24 cellular contexts compared by ENCODE assay signal in the genomic region with DNA sequence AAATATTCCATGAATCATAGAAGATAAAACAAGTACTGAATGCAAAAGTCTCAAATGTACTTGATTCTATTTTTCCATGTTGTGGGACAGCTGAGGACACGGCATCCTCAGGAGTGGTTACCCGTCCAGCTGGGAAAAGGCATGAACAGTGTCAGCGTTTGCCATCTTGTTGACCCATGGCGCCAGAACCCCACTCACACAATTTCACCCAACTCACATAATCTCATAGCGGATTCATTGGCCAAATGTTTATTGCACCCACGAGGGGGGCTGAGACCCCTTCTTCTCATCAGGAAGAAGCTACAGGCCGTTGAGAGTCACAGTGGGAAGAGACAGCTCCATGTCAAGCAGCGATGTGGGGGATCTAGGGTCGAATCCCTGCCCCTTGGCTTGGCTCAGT.
"Had no signal": no experiment of that assay in that cellular context is flagged by ENCODE, and none has a peak within 500 bp of the region (broad histone marks: within the 10 kb centered on the region; RNA-seq: fewer than 3 reads in every experiment).

No MANE protein-coding gene starts in this region.

- H3K27me3 ChIP-seq: MG63 had no signal

- H3K36me3 ChIP-seq: MG63 had no signal

- DNase-seq: IMR-90, Karpas-422, KG1, MG63, NCI-H1092, NCI-H1105 treated with DMSO at 0.1 percent for 48 hours, NCI-H1417 treated with DMSO at 0.1 percent for 48 hours, NCI-H146, NCI-H1694 treated with DMSO at 0.1 percent for 48 hours, NCI-H1930, NCI-H2081 treated with DMSO at 0.1 percent for 48 hours, NCI-H2171, NCI-H226, NCI-H446, NCI-H510A, NCI-H524 treated with DMSO at 0.1 percent for 48 hours, NCI-H69, NCI-H774, PC-3, SHP77, SK-N-SH had no signal

- ATAC-seq: HepG2, Panc1, PC-3 had no signal

- H3K9me2 ChIP-seq: SK-N-SH had no signal

- H3K27ac ChIP-seq: RWPE1 had no signal

- H3K4me3 ChIP-seq: MG63 had no signal

- H3K9me3 ChIP-seq: MG63, SK-N-SH had no signal

- H3K4me2 ChIP-seq: SK-N-SH had no signal
